In genomic region chr12:66072135-66072534, GRCh38 we compare ENCODE assay signal across 11 cellular contexts. TPM values are rescaled to one million over a fixed set of nuclear protein-coding genes. Genes with fewer than 3 reads are reported as not detected.
DNase-seq lines count a peak whose midpoint lies in the region; ATAC-seq, FAIRE-seq and TF ChIP-seq lines count a peak whose summit lies in the region.
"Had no signal": no experiment of that assay in that cellular context is flagged by ENCODE, and none has a peak within 500 bp of the region (broad histone marks: within the 10 kb centered on the region; RNA-seq: fewer than 3 reads in every experiment).

No MANE protein-coding gene starts in this region.

- no peak for TF ChIP-seq CTCF in natural killer cell (IDR thresholded peaks at IDR 0.05)

- POLR2A ChIA-PET in naive thymus-derived CD8-positive, alpha-beta T cell (lab: Charles Lee), result no interaction called here

- no peak overlapping the region for H3K27ac Mint-ChIP-seq in natural killer cell
- H3K27ac Mint-ChIP-seq in naive thymus-derived CD8-positive, alpha-beta T cell, result no peak overlapping the region

- FAIRE-seq in G401.6 (lab: Jason Lieb, UNC), result peak; percentile 3

- H3K36me3 Mint-ChIP-seq in natural killer cell, result no peaks in the 10 kb centered on the region
- H3K36me3 Mint-ChIP-seq in naive thymus-derived CD8-positive, alpha-beta T cell, result peaks cover 0 to 2% (median 0%) of the 10 kb centered on the region in 3 donors

- H3K27me3 Mint-ChIP-seq in natural killer cell (ENCODE audit: low read depth in 2 of 2), result peaks cover 3 to 9% of the 10 kb centered on the region in 2 donors
- H3K27me3 Mint-ChIP-seq in naive thymus-derived CD8-positive, alpha-beta T cell, result peaks cover 0 to 7% (median under 1%) of the 10 kb centered on the region in 5 donors

- no peak for DNase-seq in natural killer cell
- DNase-seq in naive thymus-derived CD8-positive, alpha-beta T cell, result no peak
- no peak for DNase-seq in left colon
- no peak for DNase-seq in dedifferentiated amniotic fluid mesenchymal stem cell (ENCODE audit: extremely low spot score)
- DNase-seq: heart right ventricle, NCI-H526 treated with DMSO at 0.1 percent for 48 hours, T-helper 1 cell had no signal

- no peak overlapping the region for H3K4me3 Mint-ChIP-seq in natural killer cell
- H3K4me3 Mint-ChIP-seq in naive thymus-derived CD8-positive, alpha-beta T cell, result no peak overlapping the region

- H3K9me3 Mint-ChIP-seq in natural killer cell, result no peaks in the 10 kb centered on the region
- H3K9me3 Mint-ChIP-seq in naive thymus-derived CD8-positive, alpha-beta T cell, result no peaks in the 10 kb centered on the region

- ATAC-seq in GM19395 (IDR thresholded peaks at IDR 0.05; ENCODE audit: unreplicated experiment) (peak; percentile 76), HG02852 (IDR thresholded peaks at IDR 0.05; ENCODE audit: unreplicated experiment) (peak; percentile 81), HG03558 (IDR thresholded peaks at IDR 0.05; ENCODE audit: extremely low read depth, unreplicated experiment) (peak; percentile 52), natural killer cell (no peak), left colon (no peak)
- ATAC-seq in naive thymus-derived CD8-positive, alpha-beta T cell, result no peak
- ATAC-seq: heart right ventricle had no signal

- H3K4me1 Mint-ChIP-seq in natural killer cell, result peaks cover 0 to 2% of the 10 kb centered on the region in 2 donors
- peaks cover 0 to 14% (median 3%) of the 10 kb centered on the region in 4 donors for H3K4me1 Mint-ChIP-seq in naive thymus-derived CD8-positive, alpha-beta T cell

- intact Hi-C loops in natural killer cell (cut with micrococcal nuclease), result no loop called here
- intact Hi-C loops in left colon (cut with DNase I, micrococcal nuclease), result no loop called here

RNA-seq across cellular contexts. Expression of gene LLPH, which starts 58.4 kb away (rescaled TPM):
- 10 to 100 TPM; 24.9 to 27.3 (median 25.5) TPM for total RNA-seq in natural killer cell
- 10 to 100 TPM; 26.2 to 32.4 TPM for total RNA-seq in naive thymus-derived CD8-positive, alpha-beta T cell
- 10 to 100 TPM; 29.3 to 38.8 (median 31.2) TPM for polyA plus RNA-seq in naive thymus-derived CD8-positive, alpha-beta T cell
- total RNA-seq in left colon, result 10 to 100 TPM; 18.9 to 23.1 TPM

Comparison
In these comparisons a context has a peak if more than half of its experiments do, and no peak if none do; other contexts are left out.
1. ATAC-seq: peak in GM19395 (single experiment), HG02852 (single experiment) and HG03558 (single experiment); none in natural killer cell (0 of 3), naive thymus-derived CD8-positive, alpha-beta T cell (0 of 2) and left colon (single experiment).